16 cellular contexts compared by ENCODE assay signal in genomic region chr13:99179460-99179859, GRCh38.
"Had no signal": no experiment of that assay in that cellular context is flagged by ENCODE, and none has a peak within 500 bp of the region (broad histone marks: within the 10 kb centered on the region; RNA-seq: fewer than 3 reads in every experiment).

No MANE protein-coding gene starts in this region.

- DNase-seq: activated CD4-positive, alpha-beta T cell treated with anti-CD3 and anti-CD28 coated beads, Interleukin-2, amount 50 U/mL, for 1 hour; activated CD4-positive, CD25-positive, alpha-beta regulatory T cell; activated naive CD4-positive, alpha-beta T cell treated with Interleukin-2 at 50 U/mL for 16 hours; brain microvascular endothelial cell; foreskin melanocyte; occipital lobe; right lobe of liver; T-helper 1 cell; upper lobe of right lung had no signal

- H3K4me1 ChIP-seq: prostate gland, right lobe of liver, upper lobe of right lung had no signal

- H3K36me3 ChIP-seq: brain microvascular endothelial cell, heart left ventricle, prostate gland, right lobe of liver, upper lobe of right lung had no signal

- H3K4me3 Mint-ChIP-seq: activated T-helper 1 cell treated with anti-CD3 and anti-CD28 coated beads, Interleukin-12 subunit alpha, Interleukin-12 subunit beta, Interleukin-2, Interleukin-4 antibody, amounts not matched to agents 30 ng/mL and 10 ng/mL and 1 ng/mL, durations not matched to agents 14 hours and 24 hours and 36 hours; natural killer cell treated with Interleukin-12 subunit alpha and Interleukin-12 subunit beta and Interleukin-15 and Interleukin-18, amount 100 ng/mL, for 72 hours; stimulated activated naive B cell treated with anti-CD40 and anti-IgM and Interleukin-4, amounts not matched to agents 10 μg/mL and 1 μg/mL and 100 μg/mL, for 72 hours had no signal

- ATAC-seq: natural killer cell treated with Interleukin-12 subunit alpha and Interleukin-12 subunit beta and Interleukin-15 and Interleukin-18, amount 100 ng/mL, for 72 hours; right lobe of liver; upper lobe of right lung had no signal

- H3K27me3 ChIP-seq: brain microvascular endothelial cell, right lobe of liver had no signal

- FAIRE-seq: endothelial cell of umbilical vein, TTC549 had no signal

- H3K27me3 Mint-ChIP-seq: stimulated activated naive B cell treated with anti-CD40 and anti-IgM and Interleukin-4, amounts not matched to agents 10 μg/mL and 1 μg/mL and 100 μg/mL, for 72 hours had no signal

- H3K9me3 Mint-ChIP-seq: natural killer cell treated with Interleukin-12 subunit alpha and Interleukin-12 subunit beta and Interleukin-15 and Interleukin-18, amount 100 ng/mL, for 72 hours had no signal

- H3K9me3 ChIP-seq: prostate gland, right lobe of liver, upper lobe of right lung had no signal

- H3K4me3 ChIP-seq: heart left ventricle, prostate gland, right lobe of liver, upper lobe of right lung had no signal

- H3K27ac Mint-ChIP-seq: activated T-helper 1 cell treated with anti-CD3 and anti-CD28 coated beads, Interleukin-12 subunit alpha, Interleukin-12 subunit beta, Interleukin-2, Interleukin-4 antibody, amounts not matched to agents 30 ng/mL and 10 ng/mL and 1 ng/mL, durations not matched to agents 14 hours and 24 hours and 36 hours; natural killer cell treated with Interleukin-12 subunit alpha and Interleukin-12 subunit beta and Interleukin-15 and Interleukin-18, amount 100 ng/mL, for 72 hours had no signal

- H3K27ac ChIP-seq: brain microvascular endothelial cell, heart left ventricle, prostate gland, right lobe of liver, upper lobe of right lung had no signal
